1 cellular context compared by ENCODE assay signal in genomic region chr12:52069410-52070242, GRCh38.
TF ChIP-seq lines count a peak whose summit lies in the region.

A gene with protein sequence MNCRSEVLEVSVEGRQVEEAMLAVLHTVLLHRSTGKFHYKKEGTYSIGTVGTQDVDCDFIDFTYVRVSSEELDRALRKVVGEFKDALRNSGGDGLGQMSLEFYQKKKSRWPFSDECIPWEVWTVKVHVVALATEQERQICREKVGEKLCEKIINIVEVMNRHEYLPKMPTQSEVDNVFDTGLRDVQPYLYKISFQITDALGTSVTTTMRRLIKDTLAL (plus strand): TSS chr12:52069978. CDS start chr12:52073651, 3,673 bp downstream.

TF ChIP-seq in HEK293, 187 proteins besides CTCF, POLR2A, EP300 and RAD21 (continued from another document and continues in another):
- TF ChIP-seq ZFHX2 (tag by site-specific recombination; conservative IDR thresholded peaks at IDR 0.05) = peak; percentile 99
- TF ChIP-seq ZNF2 (tag by site-specific recombination; IDR thresholded peaks at IDR 0.05) = peak; percentile 79
- no peak for TF ChIP-seq ZNF280D (tag by site-specific recombination; IDR thresholded peaks at IDR 0.05)
- no peak for TF ChIP-seq ZNF792 (tag by site-specific recombination; IDR thresholded peaks at IDR 0.05)
- no peak for TF ChIP-seq ZNF530 (tag by site-specific recombination; IDR thresholded peaks at IDR 0.05; ENCODE audit: low read depth)
- peak; percentile 69 for TF ChIP-seq ZNF10 (tag by site-specific recombination; IDR thresholded peaks at IDR 0.05)
- no peak for TF ChIP-seq ZNF354C (tag by site-specific recombination; IDR thresholded peaks at IDR 0.05; ENCODE audit: borderline replicate concordance, low read depth)
- no peak for TF ChIP-seq MEIS1 (CRISPR knock-in tag; IDR thresholded peaks at IDR 0.05; ENCODE audit: borderline replicate concordance)
- TF ChIP-seq ZBTB8A (tag by site-specific recombination; IDR thresholded peaks at IDR 0.05) = peak; percentile 57
- TF ChIP-seq ZXDB (tag by site-specific recombination; IDR thresholded peaks at IDR 0.05) = peak; percentile 96
- TF ChIP-seq BCL6B (tag by site-specific recombination; IDR thresholded peaks at IDR 0.05) = no peak
- TF ChIP-seq ZNF292 (tag by site-specific recombination; IDR thresholded peaks at IDR 0.05; ENCODE audit: borderline replicate concordance, low read depth) = no peak
- TF ChIP-seq ZNF211 (tag by site-specific recombination; IDR thresholded peaks at IDR 0.05; ENCODE audit: low read depth) = no peak
- TF ChIP-seq ZNF548 (tag by site-specific recombination; IDR thresholded peaks at IDR 0.05) = no peak
- TF ChIP-seq, protein P1, sequence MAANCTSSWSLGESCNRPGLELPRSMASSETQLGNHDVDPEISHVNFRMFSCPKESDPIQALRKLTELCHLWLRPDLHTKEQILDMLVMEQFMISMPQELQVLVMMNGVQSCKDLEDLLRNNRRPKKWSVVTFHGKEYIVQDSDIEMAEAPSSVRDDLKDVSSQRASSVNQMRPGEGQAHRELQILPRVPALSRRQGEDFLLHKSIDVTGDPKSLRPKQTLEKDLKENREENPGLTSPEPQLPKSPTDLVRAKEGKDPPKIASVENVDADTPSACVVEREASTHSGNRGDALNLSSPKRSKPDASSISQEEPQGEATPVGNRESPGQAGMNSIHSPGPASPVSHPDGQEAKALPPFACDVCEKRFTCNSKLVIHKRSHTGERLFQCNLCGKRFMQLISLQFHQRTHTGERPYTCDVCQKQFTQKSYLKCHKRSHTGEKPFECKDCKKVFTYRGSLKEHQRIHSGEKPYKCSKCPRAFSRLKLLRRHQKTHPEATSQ (tag by site-specific recombination; IDR thresholded peaks at IDR 0.05) = peak; percentile 20; the same call in 1 of the 2 replicates
- TF ChIP-seq ZSCAN18 (tag by site-specific recombination; IDR thresholded peaks at IDR 0.05) = peak; percentile 72; the same call in 1 of the 2 replicates
- TF ChIP-seq MYNN (tag by site-specific recombination; IDR thresholded peaks at IDR 0.05; ENCODE audit: borderline replicate concordance) = no peak
- peak; percentile 78 for TF ChIP-seq ZNF843 (tag by site-specific recombination; IDR thresholded peaks at IDR 0.05)
- no peak for TF ChIP-seq ZNF248 (tag by site-specific recombination; IDR thresholded peaks at IDR 0.05)
- 0 out of 2 replicates have a peak, but pooled peaks have one; percentile 48 for TF ChIP-seq TSHZ1 (tag by site-specific recombination; IDR thresholded peaks at IDR 0.05; ENCODE audit: borderline replicate concordance)
- peak; percentile 94 for TF ChIP-seq ZIC2 (tag by site-specific recombination; IDR thresholded peaks at IDR 0.05)
- peak; percentile 98 for TF ChIP-seq ZNF324 (tag by site-specific recombination; IDR thresholded peaks at IDR 0.05)
- TF ChIP-seq ZNF658 (tag by site-specific recombination; IDR thresholded peaks at IDR 0.05) = no peak
- TF ChIP-seq ZNF521 (tag by site-specific recombination; IDR thresholded peaks at IDR 0.05) = no peak
- TF ChIP-seq, protein P2, sequence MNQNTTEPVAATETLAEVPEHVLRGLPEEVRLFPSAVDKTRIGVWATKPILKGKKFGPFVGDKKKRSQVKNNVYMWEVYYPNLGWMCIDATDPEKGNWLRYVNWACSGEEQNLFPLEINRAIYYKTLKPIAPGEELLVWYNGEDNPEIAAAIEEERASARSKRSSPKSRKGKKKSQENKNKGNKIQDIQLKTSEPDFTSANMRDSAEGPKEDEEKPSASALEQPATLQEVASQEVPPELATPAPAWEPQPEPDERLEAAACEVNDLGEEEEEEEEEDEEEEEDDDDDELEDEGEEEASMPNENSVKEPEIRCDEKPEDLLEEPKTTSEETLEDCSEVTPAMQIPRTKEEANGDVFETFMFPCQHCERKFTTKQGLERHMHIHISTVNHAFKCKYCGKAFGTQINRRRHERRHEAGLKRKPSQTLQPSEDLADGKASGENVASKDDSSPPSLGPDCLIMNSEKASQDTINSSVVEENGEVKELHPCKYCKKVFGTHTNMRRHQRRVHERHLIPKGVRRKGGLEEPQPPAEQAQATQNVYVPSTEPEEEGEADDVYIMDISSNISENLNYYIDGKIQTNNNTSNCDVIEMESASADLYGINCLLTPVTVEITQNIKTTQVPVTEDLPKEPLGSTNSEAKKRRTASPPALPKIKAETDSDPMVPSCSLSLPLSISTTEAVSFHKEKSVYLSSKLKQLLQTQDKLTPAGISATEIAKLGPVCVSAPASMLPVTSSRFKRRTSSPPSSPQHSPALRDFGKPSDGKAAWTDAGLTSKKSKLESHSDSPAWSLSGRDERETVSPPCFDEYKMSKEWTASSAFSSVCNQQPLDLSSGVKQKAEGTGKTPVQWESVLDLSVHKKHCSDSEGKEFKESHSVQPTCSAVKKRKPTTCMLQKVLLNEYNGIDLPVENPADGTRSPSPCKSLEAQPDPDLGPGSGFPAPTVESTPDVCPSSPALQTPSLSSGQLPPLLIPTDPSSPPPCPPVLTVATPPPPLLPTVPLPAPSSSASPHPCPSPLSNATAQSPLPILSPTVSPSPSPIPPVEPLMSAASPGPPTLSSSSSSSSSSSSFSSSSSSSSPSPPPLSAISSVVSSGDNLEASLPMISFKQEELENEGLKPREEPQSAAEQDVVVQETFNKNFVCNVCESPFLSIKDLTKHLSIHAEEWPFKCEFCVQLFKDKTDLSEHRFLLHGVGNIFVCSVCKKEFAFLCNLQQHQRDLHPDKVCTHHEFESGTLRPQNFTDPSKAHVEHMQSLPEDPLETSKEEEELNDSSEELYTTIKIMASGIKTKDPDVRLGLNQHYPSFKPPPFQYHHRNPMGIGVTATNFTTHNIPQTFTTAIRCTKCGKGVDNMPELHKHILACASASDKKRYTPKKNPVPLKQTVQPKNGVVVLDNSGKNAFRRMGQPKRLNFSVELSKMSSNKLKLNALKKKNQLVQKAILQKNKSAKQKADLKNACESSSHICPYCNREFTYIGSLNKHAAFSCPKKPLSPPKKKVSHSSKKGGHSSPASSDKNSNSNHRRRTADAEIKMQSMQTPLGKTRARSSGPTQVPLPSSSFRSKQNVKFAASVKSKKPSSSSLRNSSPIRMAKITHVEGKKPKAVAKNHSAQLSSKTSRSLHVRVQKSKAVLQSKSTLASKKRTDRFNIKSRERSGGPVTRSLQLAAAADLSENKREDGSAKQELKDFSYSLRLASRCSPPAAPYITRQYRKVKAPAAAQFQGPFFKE (tag by site-specific recombination; IDR thresholded peaks at IDR 0.05; ENCODE audit: borderline replicate concordance) = no peak
- TF ChIP-seq, protein P3, sequence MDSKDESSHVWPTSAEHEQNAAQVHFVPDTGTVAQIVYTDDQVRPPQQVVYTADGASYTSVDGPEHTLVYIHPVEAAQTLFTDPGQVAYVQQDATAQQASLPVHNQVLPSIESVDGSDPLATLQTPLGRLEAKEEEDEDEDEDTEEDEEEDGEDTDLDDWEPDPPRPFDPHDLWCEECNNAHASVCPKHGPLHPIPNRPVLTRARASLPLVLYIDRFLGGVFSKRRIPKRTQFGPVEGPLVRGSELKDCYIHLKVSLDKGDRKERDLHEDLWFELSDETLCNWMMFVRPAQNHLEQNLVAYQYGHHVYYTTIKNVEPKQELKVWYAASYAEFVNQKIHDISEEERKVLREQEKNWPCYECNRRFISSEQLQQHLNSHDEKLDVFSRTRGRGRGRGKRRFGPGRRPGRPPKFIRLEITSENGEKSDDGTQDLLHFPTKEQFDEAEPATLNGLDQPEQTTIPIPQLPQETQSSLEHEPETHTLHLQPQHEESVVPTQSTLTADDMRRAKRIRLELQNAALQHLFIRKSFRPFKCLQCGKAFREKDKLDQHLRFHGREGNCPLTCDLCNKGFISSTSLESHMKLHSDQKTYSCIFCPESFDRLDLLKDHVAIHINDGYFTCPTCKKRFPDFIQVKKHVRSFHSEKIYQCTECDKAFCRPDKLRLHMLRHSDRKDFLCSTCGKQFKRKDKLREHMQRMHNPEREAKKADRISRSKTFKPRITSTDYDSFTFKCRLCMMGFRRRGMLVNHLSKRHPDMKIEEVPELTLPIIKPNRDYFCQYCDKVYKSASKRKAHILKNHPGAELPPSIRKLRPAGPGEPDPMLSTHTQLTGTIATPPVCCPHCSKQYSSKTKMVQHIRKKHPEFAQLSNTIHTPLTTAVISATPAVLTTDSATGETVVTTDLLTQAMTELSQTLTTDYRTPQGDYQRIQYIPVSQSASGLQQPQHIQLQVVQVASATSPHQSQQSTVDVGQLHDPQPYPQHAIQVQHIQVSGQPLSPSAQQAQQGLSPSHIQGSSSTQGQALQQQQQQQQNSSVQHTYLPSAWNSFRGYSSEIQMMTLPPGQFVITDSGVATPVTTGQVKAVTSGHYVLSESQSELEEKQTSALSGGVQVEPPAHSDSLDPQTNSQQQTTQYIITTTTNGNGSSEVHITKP (tag by site-specific recombination; IDR thresholded peaks at IDR 0.05) = peak; percentile 100
- TF ChIP-seq ZNF132 (tag by site-specific recombination; IDR thresholded peaks at IDR 0.05; ENCODE audit: borderline replicate concordance) = no peak
- TF ChIP-seq ZNF785 (tag by site-specific recombination; IDR thresholded peaks at IDR 0.05) = no peak
- TF ChIP-seq ZNF214 (tag by site-specific recombination; IDR thresholded peaks at IDR 0.05; ENCODE audit: borderline replicate concordance) = no peak
